19 cellular contexts compared by ENCODE assay signal in the genomic region with DNA sequence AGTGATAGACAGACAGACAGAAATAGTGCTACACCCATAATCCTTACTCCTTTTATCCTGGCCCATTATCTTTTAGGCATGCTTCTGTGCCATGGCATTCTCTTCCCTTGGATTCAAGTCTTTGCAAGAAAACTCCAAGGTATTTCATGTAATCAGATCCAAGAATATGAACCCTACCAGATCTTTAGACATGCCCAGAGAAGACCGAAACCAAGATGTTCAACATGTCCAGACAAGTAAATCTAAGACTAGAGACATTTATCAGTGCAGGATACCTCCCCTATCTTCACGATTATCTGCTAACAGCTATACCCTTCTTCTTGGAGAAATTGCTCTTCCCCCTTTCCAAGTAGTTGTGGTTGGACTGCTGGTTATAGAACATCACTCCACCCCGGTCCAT. TPM values are rescaled to one million over a fixed set of nuclear protein-coding genes. Genes with fewer than 3 reads are reported as not detected.
DNase-seq lines count a peak whose midpoint lies in the region; ATAC-seq and TF ChIP-seq lines count a peak whose summit lies in the region.
"Had no signal": no experiment of that assay in that cellular context is flagged by ENCODE, and none has a peak within 500 bp of the region (broad histone marks: within the 10 kb centered on the region; RNA-seq: fewer than 3 reads in every experiment).

No MANE protein-coding gene starts in this region.

- no peaks in the 10 kb centered on the region for H3F3A ChIP-seq in SU-DHL-6 (ENCODE audit: insufficient read depth)

- in situ Hi-C loops in gastrocnemius medialis (cut with MboI; ENCODE audit: low sequenced_read_pairs in 4 of 4) = loop anchor here (5.0 to 10.0 kb wide), 5 partner anchors 152 to 384 kb away; no protein-coding TSS in a partner anchor

- H3K27ac Mint-ChIP-seq in MCF 10A (ENCODE audit: low read depth, unreplicated experiment) = peak overlapping the region; percentile 16

- H3K4me1 ChIP-seq in breast epithelium (peaks cover 0 to 12% of the 10 kb centered on the region in 2 donors), gastrocnemius medialis (no peaks in the 10 kb centered on the region)
- H3K4me1 ChIP-seq: BE2C had no signal

- no peaks in the 10 kb centered on the region for H3K36me3 Mint-ChIP-seq in MCF 10A (ENCODE audit: insufficient read depth, unreplicated experiment)

- peaks cover 6% of the 10 kb centered on the region for H3K27me3 Mint-ChIP-seq in MCF 10A (ENCODE audit: insufficient read depth, unreplicated experiment)

- intact Hi-C loops in MCF 10A (cut with micrococcal nuclease) = loop anchor here (10.0 kb wide), 1 partner anchor 358 kb away; no protein-coding TSS in a partner anchor
- intact Hi-C loops in breast epithelium (cut with DNase I; ENCODE audit: low total_unique reads) = no loop called here
- intact Hi-C loops in gastrocnemius medialis (cut with DNase I; ENCODE audit: low total_unique reads) = loop anchor here (5.0 kb wide), 1 partner anchor 94 kb away; a partner anchor contains a TSS

- CTCF ChIA-PET in MCF 10A (lab: Yijun Ruan, JAX) = interaction anchor here (0.7 to 6.3 kb wide), 4 partner anchors 67 to 152 kb away, joined by 3 to 193 read pairs (median 5); no protein-coding TSS in a partner anchor

- TF ChIP-seq CTCF in MCF 10A (IDR thresholded peaks at IDR 0.05; ENCODE audit: unreplicated experiment) (no peak), breast epithelium (IDR thresholded peaks at IDR 0.05) (no peak), SU-DHL-6 (IDR thresholded peaks at IDR 0.05; ENCODE audit: insufficient read depth, low read length, poor library complexity, severe bottlenecking) (no peak), gastrocnemius medialis (IDR thresholded peaks at IDR 0.05 in 4 of 5, conservative IDR thresholded peaks at IDR 0.05 in 1 of 5) (no peak)

- ATAC-seq in HG03442 (IDR thresholded peaks at IDR 0.05; ENCODE audit: unreplicated experiment) (no peak), gastrocnemius medialis (no peak)
- ATAC-seq: A549 had no signal

- H4K20me1 ChIP-seq in SU-DHL-6 (ENCODE audit: low read depth, low read length) = no peaks in the 10 kb centered on the region

- no peak overlapping the region for H3K4me3 Mint-ChIP-seq in MCF 10A (ENCODE audit: unreplicated experiment)

- BruUV-seq in MCF 10A (replicated peaks; lab: Mats Ljungman, UMichigan) = no TSS peak

- no peaks in the 10 kb centered on the region for H3K79me2 ChIP-seq in SU-DHL-6 (ENCODE audit: insufficient read depth, low read length)

- no peak for DNase-seq in MCF 10A (ENCODE audit: unreplicated experiment)
- no peak for DNase-seq in breast epithelium (ENCODE audit: low spot score in 2 of 2)
- DNase-seq in epithelial cell of prostate (ENCODE audit: low read depth, low spot score) = no peak
- DNase-seq in activated CD4-positive, alpha-beta T cell treated with anti-CD3 and anti-CD28 coated beads, Interleukin-2, amount 50 U/mL, for 1 hour = no peak
- no peak for DNase-seq in gastrocnemius medialis
- DNase-seq: BE2C, DMS79 treated with DMSO at 0.1 percent for 48 hours, Karpas-422, NCI-H1694, NCI-H2081 treated with DMSO at 0.1 percent for 48 hours, NCI-H2171 treated with DMSO at 0.1 percent for 48 hours, NCI-H524 treated with DMSO at 0.1 percent for 48 hours, NCI-H82, Peyer's patch had no signal

- H3K9ac ChIP-seq in SU-DHL-6 (ENCODE audit: low read length) = no peak overlapping the region

- TF ChIP-seq POLR2A in breast epithelium (IDR thresholded peaks at IDR 0.05) (no peak), gastrocnemius medialis (IDR thresholded peaks at IDR 0.05) (no peak)

- H2AFZ ChIP-seq in SU-DHL-6 (ENCODE audit: low read depth, low read length, severe bottlenecking) = peak overlapping the region; percentile 17

- H3K27me3 ChIP-seq in breast epithelium = no peaks in the 10 kb centered on the region
- H3K27me3 ChIP-seq in SU-DHL-6 (ENCODE audit: low read length) = no peaks in the 10 kb centered on the region
- H3K27me3 ChIP-seq in gastrocnemius medialis = no peaks in the 10 kb centered on the region
- H3K27me3 ChIP-seq: BE2C, Peyer's patch had no signal

- peaks cover 14% of the 10 kb centered on the region for H3K4me1 Mint-ChIP-seq in MCF 10A (ENCODE audit: insufficient read depth, unreplicated experiment)

- H3K4me2 ChIP-seq in SU-DHL-6 (ENCODE audit: low read depth, low read length, poor library complexity, severe bottlenecking) = no peak overlapping the region
- H3K4me2 ChIP-seq: A549 had no signal

- no peaks in the 10 kb centered on the region for H3K9me3 Mint-ChIP-seq in MCF 10A (ENCODE audit: unreplicated experiment)

- H3K36me3 ChIP-seq in breast epithelium = no peaks in the 10 kb centered on the region
- H3K36me3 ChIP-seq in SU-DHL-6 (ENCODE audit: low read length) = no peaks in the 10 kb centered on the region
- H3K36me3 ChIP-seq in gastrocnemius medialis = no peaks in the 10 kb centered on the region
- H3K36me3 ChIP-seq: BE2C, Peyer's patch had no signal

- no peaks in the 10 kb centered on the region for H3K9me2 ChIP-seq in SU-DHL-6 (replicated peaks; ENCODE audit: insufficient read depth, low read length)

- H3K4me3 ChIP-seq in breast epithelium = no peak overlapping the region
- no peak overlapping the region for H3K4me3 ChIP-seq in SU-DHL-6 (ENCODE audit: insufficient read depth, low read length, poor library complexity, severe bottlenecking)
- no peak overlapping the region for H3K4me3 ChIP-seq in gastrocnemius medialis
- H3K4me3 ChIP-seq: A549, Peyer's patch had no signal

- POLR2A ChIA-PET in MCF 10A (lab: Yijun Ruan, JAX) = interaction anchor here (0.6 kb wide), 1 partner anchor 94 kb away, joined by 5 read pairs; no protein-coding TSS in a partner anchor

- no peaks in the 10 kb centered on the region for H3K9me3 ChIP-seq in breast epithelium
- no peaks in the 10 kb centered on the region for H3K9me3 ChIP-seq in SU-DHL-6 (ENCODE audit: insufficient read depth, low read length)
- no peaks in the 10 kb centered on the region for H3K9me3 ChIP-seq in gastrocnemius medialis
- H3K9me3 ChIP-seq: A549, BE2C, Peyer's patch had no signal

- H3K27ac ChIP-seq in breast epithelium = no peak overlapping the region
- H3K27ac ChIP-seq in SU-DHL-6 (ENCODE audit: low read depth, low read length) = no peak overlapping the region
- H3K27ac ChIP-seq in epithelial cell of prostate = peak overlapping the region; percentile 8
- H3K27ac ChIP-seq in gastrocnemius medialis = no peak overlapping the region
- H3K27ac ChIP-seq: A549, Peyer's patch had no signal

RNA-seq across cellular contexts. Expression of a gene that starts 11.8 kb away (rescaled TPM):
- not detected in 2 replicates for total RNA-seq in MCF 10A (2022)
- not detected for total RNA-seq in breast epithelium
- not detected for total RNA-seq in gastrocnemius medialis
- total RNA-seq: H4, M059J, Peyer's patch had no signal

RNA-seq across cellular contexts. Expression of a gene that starts 19.7 kb away (rescaled TPM):
- total RNA-seq in MCF 10A (2022) (not detected in 2 replicates), breast epithelium (not detected), gastrocnemius medialis (not detected)
- total RNA-seq: H4 had no signal
